8 cellular contexts compared by ENCODE assay signal in the genomic region with DNA sequence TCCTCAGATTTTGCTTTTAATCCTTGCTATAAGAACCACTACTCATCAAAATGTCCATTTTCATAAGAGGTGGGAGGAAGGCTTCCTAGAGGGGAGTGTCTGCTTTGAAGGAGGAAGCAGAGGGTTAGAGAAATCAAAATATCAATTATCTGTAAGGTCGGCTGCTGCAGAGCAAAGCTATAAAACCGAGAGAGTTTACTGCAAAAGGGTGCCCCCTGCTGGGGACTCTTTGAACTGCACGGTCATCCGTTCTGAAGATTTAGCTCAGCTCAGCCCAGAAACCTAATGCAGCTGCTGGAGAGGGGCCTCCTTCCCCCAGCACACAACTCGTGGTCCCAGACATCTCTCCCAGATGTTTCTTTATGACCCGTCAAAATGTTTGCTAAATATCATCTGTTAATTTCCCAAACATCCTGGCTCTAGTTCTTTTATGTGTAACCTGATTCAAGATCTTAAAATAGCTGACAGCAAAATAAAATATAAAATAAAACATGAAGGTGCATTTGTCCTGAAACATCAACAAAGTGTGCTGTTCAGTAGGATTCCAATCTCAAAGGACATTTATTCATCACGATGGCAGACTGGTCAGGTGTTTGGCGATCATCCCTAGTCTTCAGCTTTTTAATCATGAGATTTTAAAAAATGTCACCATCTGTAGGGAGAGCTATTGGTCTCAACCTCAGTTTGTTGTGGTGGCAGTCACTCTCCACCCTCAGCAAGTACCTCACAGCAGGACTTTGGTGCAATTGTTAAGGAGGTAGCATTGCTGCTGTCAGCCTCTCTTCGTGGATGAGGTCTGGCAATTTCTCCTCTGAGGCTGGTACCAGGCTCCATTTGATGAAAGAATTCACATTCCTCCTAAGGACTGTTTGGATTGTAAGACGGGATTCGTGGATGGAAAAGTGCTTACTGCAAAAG.
DNase-seq lines count a peak whose midpoint lies in the region; ATAC-seq, FAIRE-seq and TF ChIP-seq lines count a peak whose summit lies in the region.

No MANE protein-coding gene starts in this region.

- TF ChIP-seq EP300 in GM12878 (IDR thresholded peaks at IDR 0.05; ENCODE audit: borderline replicate concordance in 1 of 2, control insufficient read depth in 1 of 2, low read depth in 2 of 2, low read length in 2 of 2): no peak; a peak in 1 of 4 replicates

- 0% methylated on average over 11 of the region's 11 CpGs for WGBS in GM12878 (ENCODE audit: insufficient coverage, insufficient replicate concordance, low lambda C conversion rate, missing lambda C conversion rate)

- H2AFZ ChIP-seq in GM12878 (ENCODE audit: control insufficient read depth, low read depth, low read length): no peak overlapping the region

- RAD21 ChIA-PET in GM12878 (lab: Charles Lee; ENCODE audit: unreplicated experiment): interaction anchor here (0.5 to 6.0 kb wide), 48 partner anchors 9 to 1319 kb away, joined by 3 to 89 read pairs (median 4); a partner anchor contains a TSS

- H3K36me3 ChIP-seq in GM12878 (ENCODE audit: control insufficient read depth in 2 of 2, insufficient read depth in 2 of 2, low read length in 1 of 2): no peaks in the 10 kb centered on the region

- H3K27me3 ChIP-seq in GM12878 (replicated peaks in 1 of 2; ENCODE audit: control insufficient read depth in 2 of 2, insufficient read depth in 2 of 2, low read length in 1 of 2): no peaks in the 10 kb centered on the region

- FAIRE-seq in GM12878 (lab: Jason Lieb, UNC): peak; percentile 97

- no peak overlapping the region for H3K27ac ChIP-seq in GM12878 (ENCODE audit: control insufficient read depth, insufficient read depth)

- peak; percentile 93 for ATAC-seq in GM12878
- no peak for ATAC-seq in GM21717 (IDR thresholded peaks at IDR 0.05; ENCODE audit: unreplicated experiment)

- no TSS peak for BruUV-seq in GM12878 (replicated peaks; lab: Mats Ljungman, UMichigan)

- H3K4me1 ChIP-seq in GM12878 (ENCODE audit: control insufficient read depth, insufficient read depth, low read length): no peaks in the 10 kb centered on the region

- no peaks in the 10 kb centered on the region for H4K20me1 ChIP-seq in GM12878 (ENCODE audit: control insufficient read depth, insufficient read depth)

- no peaks in the 10 kb centered on the region for H3K9me3 ChIP-seq in GM12878 (replicated peaks; ENCODE audit: control insufficient read depth, insufficient read depth, low read length)

- peak; percentile 75 to 84 (median 80) for TF ChIP-seq CTCF in GM12878 (IDR thresholded peaks at IDR 0.05 in 2 of 3, conservative IDR thresholded peaks at IDR 0.05 in 1 of 3; ENCODE audit: control insufficient read depth in 2 of 3, extremely low read depth in 1 of 3, insufficient read depth in 1 of 3, low read depth in 3 of 3, low read length in 3 of 3)

- no peaks in the 10 kb centered on the region for H3K79me2 ChIP-seq in GM12878 (ENCODE audit: control insufficient read depth, insufficient read depth, low read length)

- peak; percentile 75 for TF ChIP-seq RAD21 in GM12878 (IDR thresholded peaks at IDR 0.05; ENCODE audit: insufficient read depth, low read depth, low read length)

- POLR2A ChIA-PET in GM12878 (lab: Charles Lee): interaction anchor here (1.3 kb wide), 1 partner anchor 98 kb away, joined by 5 read pairs; no protein-coding TSS in a partner anchor

- intact Hi-C loops in GM12878 (cut with micrococcal nuclease; ENCODE audit: unreplicated experiment): loop anchor here (1.0 to 10.0 kb wide), 7 partner anchors 97 to 692 kb away; no protein-coding TSS in a partner anchor

- H3K4me3 ChIP-seq in GM12878: no peak overlapping the region

- CTCF ChIA-PET in GM12878 (lab: Yijun Ruan, JAX): interaction anchor here (0.5 to 8.5 kb wide), 81 partner anchors 10 to 767 kb away, joined by 3 to 157 read pairs (median 4); no protein-coding TSS in a partner anchor

- no peak overlapping the region for H3K4me2 ChIP-seq in GM12878 (ENCODE audit: control insufficient read depth, insufficient read depth)

- TF ChIP-seq POLR2A in GM12878 (IDR thresholded peaks at IDR 0.05; ENCODE audit: low read depth, low read length): no peak

- in situ Hi-C loops in Caki2 (cut with HindIII; ENCODE audit: low pct_unique_long_range_greater_than_20kb, low sequenced_read_pairs) (no loop called here), GM12878 (cut with MboI) (loop anchor here (5.0 kb wide), 2 partner anchors 313 to 692 kb away; no protein-coding TSS in a partner anchor)

- DNase-seq in Caki2 (ENCODE audit: low read depth) (peak; percentile 59), HCEC 1CT (peak; percentile 65), NCI-H1694 treated with DMSO at 0.1 percent for 48 hours (lab: John Stamatoyannopoulos, UW) (peak; percentile 81), T1000 (lab: John Stamatoyannopoulos, UW) (peak; percentile 18), GM12878 (ENCODE audit: low read depth, low spot score) (no peak), iPS DF 4.7 (ENCODE audit: extremely low read depth, low spot score) (peak; percentile 46), smooth muscle cell of the brain vasculature (ENCODE audit: low read depth, low spot score) (peak; percentile 51)

- SMC1A ChIA-PET in GM12878 (lab: Charles Lee; ENCODE audit: uncharacterized antibody, unreplicated experiment): interaction anchor here (0.5 to 4.3 kb wide), 45 partner anchors 9 to 694 kb away, joined by 3 to 78 read pairs (median 5); no protein-coding TSS in a partner anchor

- H3K9ac ChIP-seq in GM12878 (ENCODE audit: control insufficient read depth, insufficient read depth, low read length): no peak overlapping the region

TF ChIP-seq in GM12878, 131 proteins besides CTCF, POLR2A, EP300 and RAD21:
- TF ChIP-seq KLF5 (IDR thresholded peaks at IDR 0.05; ENCODE audit: partially characterized antibody) (no peak), NR2C2 (IDR thresholded peaks at IDR 0.05; ENCODE audit: borderline replicate concordance, control insufficient read depth, insufficient read length, low read depth) (no peak), CBFB (IDR thresholded peaks at IDR 0.05; ENCODE audit: low read depth) (no peak), SMC3 (IDR thresholded peaks at IDR 0.05; ENCODE audit: borderline replicate concordance, low read length) (peak; percentile 88), RB1 (IDR thresholded peaks at IDR 0.05; ENCODE audit: borderline replicate concordance) (peak; percentile 48; the same call in 1 of the 2 replicates)
